8 cellular contexts compared by ENCODE assay signal in genomic region chr13:60617863-60618733, GRCh38.
DNase-seq lines count a peak whose midpoint lies in the region; ATAC-seq and TF ChIP-seq lines count a peak whose summit lies in the region.

No MANE protein-coding gene starts in this region.

- no peak overlapping the region for H3K9ac ChIP-seq in HCT116 (ENCODE audit: low read length)

- H3K9me3 ChIP-seq in HCT116 (ENCODE audit: control insufficient read depth in 1 of 2, insufficient read depth in 1 of 2, low read depth in 1 of 2, low read length in 2 of 2) = no peaks in the 10 kb centered on the region

- H3K4me3 ChIP-seq in HCT116 (replicated peaks in 1 of 2; ENCODE audit: low read depth in 1 of 2, low read length in 2 of 2) = no peak overlapping the region

- no peak overlapping the region for H3K27ac ChIP-seq in HCT116 (ENCODE audit: low read depth, low read length)

- H3K27me3 ChIP-seq in HCT116 (ENCODE audit: insufficient read depth, low read length) = peaks cover 7% of the 10 kb centered on the region

- peak; percentile 48 for TF ChIP-seq RAD21 in HCT116 (IDR thresholded peaks at IDR 0.05; ENCODE audit: low read depth)

- intact Hi-C loops in HCT116 (cut with micrococcal nuclease) (loop anchor here (1.0 kb wide), 1 partner anchor 145 kb away; no protein-coding TSS in a partner anchor), left colon (cut with DNase I, micrococcal nuclease) (no loop called here)

- no peaks in the 10 kb centered on the region for H3K79me2 ChIP-seq in HCT116 (ENCODE audit: insufficient read depth, low read length)

- H4K20me1 ChIP-seq in HCT116 (ENCODE audit: insufficient read depth) = no peaks in the 10 kb centered on the region

- no TSS peak for BruUV-seq in HCT116 (replicated peaks; lab: Mats Ljungman, UMichigan)

- CTCF ChIA-PET in HCT116 (lab: Charles Lee) = interaction anchor here (0.8 to 1.9 kb wide), 5 partner anchors 43 to 1336 kb away, joined by 3 to 13 read pairs (median 6); no protein-coding TSS in a partner anchor
- CTCF ChIA-PET in GM10248 (lab: Yijun Ruan, JAX) = interaction anchor here (1.2 to 3.0 kb wide), 3 partner anchors 9 to 169 kb away, joined by 3 to 14 read pairs (median 7); no protein-coding TSS in a partner anchor

- peak; percentile 72 for ATAC-seq in HCT116
- ATAC-seq in left colon = peak; percentile 70
- no peak for ATAC-seq in HG03280 (IDR thresholded peaks at IDR 0.05; ENCODE audit: unreplicated experiment)
- no peak for ATAC-seq in GM19463 (IDR thresholded peaks at IDR 0.05; ENCODE audit: unreplicated experiment)
- ATAC-seq in GM19455 (IDR thresholded peaks at IDR 0.05; ENCODE audit: unreplicated experiment) = no peak

- no peaks in the 10 kb centered on the region for H3K36me3 ChIP-seq in HCT116 (ENCODE audit: control insufficient read depth in 1 of 2, insufficient read depth in 2 of 2, low read length in 2 of 2)

- no peaks in the 10 kb centered on the region for H3K9me2 ChIP-seq in HCT116 (ENCODE audit: insufficient read depth)

- no peak overlapping the region for H3K4me2 ChIP-seq in HCT116 (ENCODE audit: low read length)

- DNase-seq in AG08395 (ENCODE audit: low spot score) (peak; percentile 65), HCT116 (ENCODE audit: low read depth, low spot score) (no peak), astrocyte of the hippocampus (ENCODE audit: low read depth, low spot score) (peak; percentile 59), left colon (peak in 1 of 2 donors; percentile 5), GM10248 (ENCODE audit: extremely low spot score) (no peak)

- H3K4me1 ChIP-seq in HCT116 (ENCODE audit: control insufficient read depth in 1 of 2, insufficient read depth in 2 of 2, low read length in 2 of 2) = no peaks in the 10 kb centered on the region

- RAD21 ChIA-PET in HCT116 (lab: Charles Lee; ENCODE audit: low non-redundant PET in 1 of 2, low total read pairs in 2 of 2, uncharacterized antibody in 2 of 2, unreplicated experiment in 2 of 2) = no interaction called here

- TF ChIP-seq CTCF in HCT116 (IDR thresholded peaks at IDR 0.05 in 2 of 3, conservative IDR thresholded peaks at IDR 0.05 in 1 of 3; ENCODE audit: borderline replicate concordance in 1 of 3, insufficient read depth in 1 of 3, low read depth in 2 of 3, low read length in 2 of 3) (peak; percentile 36 to 41 (median 40); a peak in 4 of 6 replicates), GM10248 (IDR thresholded peaks at IDR 0.05; ENCODE audit: control extremely low read depth, extremely low read depth, low read depth, missing control alignments) (no peak)

- TF ChIP-seq POLR2A in HCT116 (IDR thresholded peaks at IDR 0.05; ENCODE audit: borderline replicate concordance, extremely low read depth, insufficient read depth, insufficient read length) = no peak

- POLR2A ChIA-PET in HCT116 (lab: Charles Lee) (no interaction called here), GM10248 (lab: Yijun Ruan, JAX) (no interaction called here)

- H2AFZ ChIP-seq in HCT116 (ENCODE audit: low read depth, low read length, poor library complexity, severe bottlenecking) = no peak overlapping the region

TF ChIP-seq in HCT116, 20 proteins besides CTCF, POLR2A, EP300 and RAD21:
- TF ChIP-seq, protein P1, sequence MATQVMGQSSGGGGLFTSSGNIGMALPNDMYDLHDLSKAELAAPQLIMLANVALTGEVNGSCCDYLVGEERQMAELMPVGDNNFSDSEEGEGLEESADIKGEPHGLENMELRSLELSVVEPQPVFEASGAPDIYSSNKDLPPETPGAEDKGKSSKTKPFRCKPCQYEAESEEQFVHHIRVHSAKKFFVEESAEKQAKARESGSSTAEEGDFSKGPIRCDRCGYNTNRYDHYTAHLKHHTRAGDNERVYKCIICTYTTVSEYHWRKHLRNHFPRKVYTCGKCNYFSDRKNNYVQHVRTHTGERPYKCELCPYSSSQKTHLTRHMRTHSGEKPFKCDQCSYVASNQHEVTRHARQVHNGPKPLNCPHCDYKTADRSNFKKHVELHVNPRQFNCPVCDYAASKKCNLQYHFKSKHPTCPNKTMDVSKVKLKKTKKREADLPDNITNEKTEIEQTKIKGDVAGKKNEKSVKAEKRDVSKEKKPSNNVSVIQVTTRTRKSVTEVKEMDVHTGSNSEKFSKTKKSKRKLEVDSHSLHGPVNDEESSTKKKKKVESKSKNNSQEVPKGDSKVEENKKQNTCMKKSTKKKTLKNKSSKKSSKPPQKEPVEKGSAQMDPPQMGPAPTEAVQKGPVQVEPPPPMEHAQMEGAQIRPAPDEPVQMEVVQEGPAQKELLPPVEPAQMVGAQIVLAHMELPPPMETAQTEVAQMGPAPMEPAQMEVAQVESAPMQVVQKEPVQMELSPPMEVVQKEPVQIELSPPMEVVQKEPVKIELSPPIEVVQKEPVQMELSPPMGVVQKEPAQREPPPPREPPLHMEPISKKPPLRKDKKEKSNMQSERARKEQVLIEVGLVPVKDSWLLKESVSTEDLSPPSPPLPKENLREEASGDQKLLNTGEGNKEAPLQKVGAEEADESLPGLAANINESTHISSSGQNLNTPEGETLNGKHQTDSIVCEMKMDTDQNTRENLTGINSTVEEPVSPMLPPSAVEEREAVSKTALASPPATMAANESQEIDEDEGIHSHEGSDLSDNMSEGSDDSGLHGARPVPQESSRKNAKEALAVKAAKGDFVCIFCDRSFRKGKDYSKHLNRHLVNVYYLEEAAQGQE (IDR thresholded peaks at IDR 0.05; ENCODE audit: low read depth) = no peak
- TF ChIP-seq POLR2AphosphoS5 (IDR thresholded peaks at IDR 0.05; ENCODE audit: low read depth, low read length) (no peak), ZNF274 (IDR thresholded peaks at IDR 0.05; ENCODE audit: low read depth, low read length) (no peak), TCF7L2 (IDR thresholded peaks at IDR 0.05; ENCODE audit: borderline replicate concordance, extremely low read depth, insufficient read depth, insufficient read length) (no peak), ZFX (IDR thresholded peaks at IDR 0.05) (no peak), SP1 (IDR thresholded peaks at IDR 0.05; ENCODE audit: low read depth) (no peak), EGR1 (IDR thresholded peaks at IDR 0.05; ENCODE audit: low read depth) (no peak), EZH2 (IDR thresholded peaks at IDR 0.05) (no peak), SIN3A (IDR thresholded peaks at IDR 0.05; ENCODE audit: low read depth) (no peak), ATF3 (IDR thresholded peaks at IDR 0.05) (no peak), YY1 (IDR thresholded peaks at IDR 0.05; ENCODE audit: extremely low read depth, insufficient replicate concordance, low read depth, low read length) (no peak)

Comparison
In these comparisons a context has a peak if more than half of its experiments do, and no peak if none do; other contexts are left out.
1. DNase-seq: peak in AG08395 (single experiment) and astrocyte of the hippocampus (single experiment); none in HCT116 (single experiment) and GM10248 (single experiment).
2. ATAC-seq: peak in HCT116 (single experiment) and left colon (single experiment); none in HG03280 (single experiment), GM19463 (single experiment) and GM19455 (single experiment).